Comparison of ENCODE assay signal across 11 cellular contexts in genomic region chr9:88477300-88477751, GRCh38. TPM values are rescaled to one million over a fixed set of nuclear protein-coding genes. Genes with fewer than 3 reads are reported as not detected.
DNase-seq lines count a peak whose midpoint lies in the region; ATAC-seq lines count a peak whose summit lies in the region.
"Had no signal": no experiment of that assay in that cellular context is flagged by ENCODE, and none has a peak within 500 bp of the region (broad histone marks: within the 10 kb centered on the region; RNA-seq: fewer than 3 reads in every experiment).

No MANE protein-coding gene starts in this region.

- no peak overlapping the region for H3K4me3 Mint-ChIP-seq in immature natural killer cell

- H3K9me3 Mint-ChIP-seq in immature natural killer cell, result no peaks in the 10 kb centered on the region

- DNase-seq in AG08395 (ENCODE audit: low spot score) (peak; percentile 91), T1000 (lab: John Stamatoyannopoulos, UW) (peak; percentile 11), foreskin melanocyte (peak; percentile 93), NOMO-1 treated with DMSO at 0.1 percent for 48 hours (lab: John Stamatoyannopoulos, UW; ENCODE audit: unreplicated experiment) (no peak), NCI-H187 treated with DMSO at 0.1 percent for 48 hours (lab: John Stamatoyannopoulos, UW) (no peak), immature natural killer cell (no peak), HuH-7 (ENCODE audit: low spot score) (no peak)
- DNase-seq: DMS 273 treated with DMSO at 0.1 percent for 48 hours, erythroblast, NCI-H526 had no signal

- H3K27me3 Mint-ChIP-seq in immature natural killer cell (ENCODE audit: low read depth in 3 of 3), result no peaks in the 10 kb centered on the region

- H3K4me1 Mint-ChIP-seq in immature natural killer cell, result peaks cover 10 to 24% of the 10 kb centered on the region in 2 donors

- no peak overlapping the region for H3K27ac Mint-ChIP-seq in immature natural killer cell

- H3K36me3 Mint-ChIP-seq in immature natural killer cell, result peaks cover 9 to 33% (median 12%) of the 10 kb centered on the region in 3 donors

- peak; percentile 43 for ATAC-seq in GM19025 (IDR thresholded peaks at IDR 0.05; ENCODE audit: low read depth, unreplicated experiment)

RNA-seq across cellular contexts. Expression of gene NXNL2, which starts 57.7 kb away (rescaled TPM):
- polyA plus RNA-seq in immature natural killer cell, result not detected

Comparison
In these comparisons a context has a peak if more than half of its experiments do, and no peak if none do; other contexts are left out.
1. DNase-seq: peak in AG08395 (single experiment), T1000 (single experiment) and foreskin melanocyte (single experiment); none in NOMO-1 treated with DMSO at 0.1 percent for 48 hours (single experiment), NCI-H187 treated with DMSO at 0.1 percent for 48 hours (single experiment), immature natural killer cell (0 of 3) and HuH-7 (single experiment).